1 cellular context compared by ENCODE assay signal in genomic region chr1:66445492-66446181, GRCh38.
TF ChIP-seq lines count a peak whose summit lies in the region.

No MANE protein-coding gene starts in this region.

TF ChIP-seq in WTC11, 78 proteins besides CTCF, POLR2A, EP300 and RAD21 (continued from another document):
- TF ChIP-seq STAT6 (CRISPR knock-in tag; conservative IDR thresholded peaks at IDR 0.05; ENCODE audit: low read depth): no peak
- TF ChIP-seq GTF2I (CRISPR knock-in tag; conservative IDR thresholded peaks at IDR 0.05): no peak
- TF ChIP-seq, protein P1, sequence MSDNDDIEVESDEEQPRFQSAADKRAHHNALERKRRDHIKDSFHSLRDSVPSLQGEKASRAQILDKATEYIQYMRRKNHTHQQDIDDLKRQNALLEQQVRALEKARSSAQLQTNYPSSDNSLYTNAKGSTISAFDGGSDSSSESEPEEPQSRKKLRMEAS (CRISPR knock-in tag; IDR thresholded peaks at IDR 0.05): no peak
- no peak for TF ChIP-seq ZNF232 (CRISPR knock-in tag; IDR thresholded peaks at IDR 0.05)
- TF ChIP-seq ETV6 (CRISPR knock-in tag; IDR thresholded peaks at IDR 0.05): no peak
